Comparison of ENCODE assay signal across 19 cellular contexts in the genomic region with DNA sequence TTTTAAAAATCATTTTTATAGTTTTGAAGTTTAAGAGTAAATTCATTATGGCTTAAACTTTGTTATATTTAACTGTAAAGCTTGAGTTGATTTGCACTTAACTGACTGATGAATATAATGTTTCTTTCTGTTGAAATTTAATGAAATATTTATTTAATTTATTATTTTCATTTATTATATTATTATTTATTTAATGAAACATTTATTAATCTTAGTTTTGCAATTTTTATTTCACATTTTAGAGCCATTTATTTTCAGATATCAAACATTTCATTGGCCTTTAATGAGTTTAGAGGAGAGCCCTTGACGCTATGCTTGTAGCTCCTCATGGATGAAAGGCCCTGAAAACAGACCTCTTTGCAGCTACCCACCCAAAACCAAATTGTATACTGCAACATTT.
DNase-seq lines count a peak whose midpoint lies in the region; ATAC-seq, FAIRE-seq and TF ChIP-seq lines count a peak whose summit lies in the region.
"Had no signal": no experiment of that assay in that cellular context is flagged by ENCODE, and none has a peak within 500 bp of the region (broad histone marks: within the 10 kb centered on the region; RNA-seq: fewer than 3 reads in every experiment).

No MANE protein-coding gene starts in this region.

- H3K9me3 ChIP-seq in kidney (ENCODE audit: control insufficient read depth in 1 of 2, low read length in 2 of 2): no peaks in the 10 kb centered on the region
- H3K9me3 ChIP-seq: HAP-1 had no signal

- TF ChIP-seq CTCF in WTC11 (IDR thresholded peaks at IDR 0.05) (no peak), kidney (IDR thresholded peaks at IDR 0.05; ENCODE audit: borderline replicate concordance, extremely low read depth, insufficient read depth) (no peak)

- H3K27ac ChIP-seq in kidney (ENCODE audit: low read depth in 2 of 2, low read length in 2 of 2): no peak overlapping the region

- intact Hi-C loops in kidney (cut with DNase I): no loop called here

- CTCF ChIA-PET in WTC11 (lab: Charles Lee): no interaction called here

- ATAC-seq in WTC11 (no peak), HG03432 (IDR thresholded peaks at IDR 0.05; ENCODE audit: unreplicated experiment) (no peak)

- H3K4me1 Mint-ChIP-seq in WTC11: peaks cover 27% of the 10 kb centered on the region
- H3K4me1 Mint-ChIP-seq: CD4-positive, alpha-beta memory T cell had no signal

- H3K4me3 ChIP-seq in kidney (ENCODE audit: low read length in 2 of 2): no peak overlapping the region
- H3K4me3 ChIP-seq: GM23338, HAP-1 had no signal

- H3K9me3 Mint-ChIP-seq in WTC11: peaks cover 4% of the 10 kb centered on the region; the same call in 1 of the 2 replicates
- H3K9me3 Mint-ChIP-seq: GM23338, HFFc6 had no signal

- no peaks in the 10 kb centered on the region for H3K36me3 ChIP-seq in kidney (ENCODE audit: control insufficient read depth in 1 of 2, insufficient read depth in 2 of 2, low read length in 2 of 2)
- H3K36me3 ChIP-seq: HAP-1 had no signal

- no peaks in the 10 kb centered on the region for H3K36me3 Mint-ChIP-seq in WTC11
- H3K36me3 Mint-ChIP-seq: CD4-positive, alpha-beta memory T cell had no signal

- no peak overlapping the region for H3K27ac Mint-ChIP-seq in WTC11
- H3K27ac Mint-ChIP-seq: CD4-positive, alpha-beta memory T cell; GM23338; HFFc6 had no signal

- FAIRE-seq in A204.1 (lab: Jason Lieb, UNC) (peak; percentile 78), kidney (lab: Jason Lieb, UNC) (peak; percentile 92)
- FAIRE-seq: GM12891, GM18507, H54 had no signal

- H3K27me3 Mint-ChIP-seq in WTC11 (ENCODE audit: low read depth): peaks cover 14% of the 10 kb centered on the region

- POLR2A ChIA-PET in WTC11 (lab: Charles Lee): no interaction called here

- no peak overlapping the region for H3K9ac ChIP-seq in kidney (ENCODE audit: low read length in 2 of 2)

- DNase-seq in WTC11 (ENCODE audit: low spot score) (no peak), kidney (no peak), NCI-H774 (lab: John Stamatoyannopoulos, UW) (no peak), H4 (ENCODE audit: low spot score) (no peak)
- DNase-seq: 8988T; C1 segment of cervical spinal cord; Calu3; CD4-positive, alpha-beta memory T cell; COR-L47; EL; GF-D8; HFFc6 had no signal

- H3K4me3 Mint-ChIP-seq in WTC11: no peak overlapping the region
- H3K4me3 Mint-ChIP-seq: CD4-positive, alpha-beta memory T cell; GM23338; HFFc6 had no signal

- no peaks in the 10 kb centered on the region for H3K4me1 ChIP-seq in kidney (ENCODE audit: control insufficient read depth in 1 of 2, insufficient read depth in 1 of 2, low read depth in 1 of 2, low read length in 2 of 2)
- H3K4me1 ChIP-seq: HAP-1 had no signal

TF ChIP-seq in WTC11, 78 proteins besides CTCF, POLR2A, EP300 and RAD21:
- peak; percentile 91 for TF ChIP-seq HMGA2 (CRISPR knock-in tag; IDR thresholded peaks at IDR 0.05)
- TF ChIP-seq CREB1 (CRISPR knock-in tag; IDR thresholded peaks at IDR 0.05): no peak
